Comparison of ENCODE assay signal across 16 cellular contexts in genomic region chr13:112205990-112206389, GRCh38.
DNase-seq lines count a peak whose midpoint lies in the region; ATAC-seq and TF ChIP-seq lines count a peak whose summit lies in the region.
"Had no signal": no experiment of that assay in that cellular context is flagged by ENCODE, and none has a peak within 500 bp of the region (broad histone marks: within the 10 kb centered on the region; RNA-seq: fewer than 3 reads in every experiment).

No MANE protein-coding gene starts in this region.

- TF ChIP-seq CTCF in left ventricle myocardium inferior (IDR thresholded peaks at IDR 0.05; ENCODE audit: borderline replicate concordance) = no peak
- TF ChIP-seq CTCF in heart left ventricle (IDR thresholded peaks at IDR 0.05) = no peak
- TF ChIP-seq CTCF in WTC11 (IDR thresholded peaks at IDR 0.05) = no peak
- TF ChIP-seq CTCF in endothelial cell (IDR thresholded peaks at IDR 0.05; ENCODE audit: unreplicated experiment) = no peak
- TF ChIP-seq CTCF in nephron progenitor cell (IDR thresholded peaks at IDR 0.05) = no peak

- H3K27me3 ChIP-seq in left ventricle myocardium inferior (ENCODE audit: low read depth) (peaks cover 89% of the 10 kb centered on the region), heart left ventricle (peaks cover 0 to 70% (median 22%) of the 10 kb centered on the region in 9 donors), subcutaneous abdominal adipose tissue (ENCODE audit: control insufficient read depth in 5 of 5, insufficient read depth in 4 of 5, low read length in 5 of 5) (peaks cover 0 to 29% (median 2%) of the 10 kb centered on the region in 5 donors)

- H3K9ac ChIP-seq in subcutaneous abdominal adipose tissue (ENCODE audit: low read length in 5 of 5) = peak overlapping the region in 1 of 5 donors; percentile 2

- WGBS in heart left ventricle, 4 donors = 27 to 48% (median 34%) methylated on average over 12 of the region's 12 CpGs

- DNase-seq in left ventricle myocardium inferior (no peak), heart left ventricle (no peak), WTC11 (ENCODE audit: low spot score) (no peak), endothelial cell (ENCODE audit: low spot score) (no peak), DMS153 (lab: John Stamatoyannopoulos, UW) (no peak), nephron progenitor cell (no peak), retina (no peak)
- DNase-seq: ACHN, H9, Karpas-422, NCI-H1105, NCI-H2081, NCI-H748 treated with DMSO at 0.1 percent for 48 hours, Right ventricle myocardium superior had no signal

- H3K9me3 ChIP-seq in left ventricle myocardium inferior (replicated peaks) (no peaks in the 10 kb centered on the region), heart left ventricle (no peaks in the 10 kb centered on the region), subcutaneous abdominal adipose tissue (ENCODE audit: control insufficient read depth in 5 of 5, low read length in 5 of 5) (no peaks in the 10 kb centered on the region)

- TF ChIP-seq POLR2A in heart left ventricle (IDR thresholded peaks at IDR 0.05) = no peak

- no peaks in the 10 kb centered on the region for H3K36me3 ChIP-seq in left ventricle myocardium inferior
- H3K36me3 ChIP-seq in heart left ventricle = no peaks in the 10 kb centered on the region
- H3K36me3 ChIP-seq in subcutaneous abdominal adipose tissue (ENCODE audit: control insufficient read depth in 5 of 5, insufficient read depth in 5 of 5, low read length in 5 of 5) = no peaks in the 10 kb centered on the region

- H3K4me3 Mint-ChIP-seq in WTC11 (peak overlapping the region; percentile 61), endothelial cell (ENCODE audit: unreplicated experiment) (no peak overlapping the region), nephron progenitor cell (no peak overlapping the region)
- H3K4me3 Mint-ChIP-seq: IgD-negative memory B cell had no signal

- H3K27me3 Mint-ChIP-seq in WTC11 (ENCODE audit: low read depth) = peaks cover 73% of the 10 kb centered on the region
- peaks cover 4% of the 10 kb centered on the region for H3K27me3 Mint-ChIP-seq in endothelial cell (ENCODE audit: unreplicated experiment)
- peaks cover 84% of the 10 kb centered on the region for H3K27me3 Mint-ChIP-seq in nephron progenitor cell (ENCODE audit: low read depth, poor library complexity)

- H3K27ac ChIP-seq in left ventricle myocardium inferior (replicated peaks) (peak overlapping the region; percentile 69), heart left ventricle (peak overlapping the region in 4 of 12 donors; percentile 23 to 67 (median 50)), subcutaneous abdominal adipose tissue (ENCODE audit: low read depth, low read length) (peak overlapping the region; percentile 35)

- H3K36me3 Mint-ChIP-seq in WTC11 = no peaks in the 10 kb centered on the region
- H3K36me3 Mint-ChIP-seq in endothelial cell (ENCODE audit: low read depth, unreplicated experiment) = no peaks in the 10 kb centered on the region
- H3K36me3 Mint-ChIP-seq in nephron progenitor cell (ENCODE audit: low read depth) = no peaks in the 10 kb centered on the region

- CTCF ChIA-PET in WTC11 (lab: Charles Lee) = interaction anchor here (1.0 kb wide), 1 partner anchor 104 kb away, joined by 3 read pairs; no protein-coding TSS in a partner anchor

- H3K4me1 Mint-ChIP-seq in WTC11 (peaks cover 49% of the 10 kb centered on the region), endothelial cell (ENCODE audit: unreplicated experiment) (peaks cover 53% of the 10 kb centered on the region), nephron progenitor cell (peaks cover 63% of the 10 kb centered on the region)
- H3K4me1 Mint-ChIP-seq: IgD-negative memory B cell had no signal

- H3K9me3 Mint-ChIP-seq in WTC11 (no peaks in the 10 kb centered on the region), endothelial cell (ENCODE audit: unreplicated experiment) (no peaks in the 10 kb centered on the region), nephron progenitor cell (no peaks in the 10 kb centered on the region)

- POLR2A ChIA-PET in WTC11 (lab: Charles Lee) = no interaction called here

- H3K4me1 ChIP-seq in left ventricle myocardium inferior (peaks cover 22% of the 10 kb centered on the region), heart left ventricle (peaks cover 0 to 17% (median 2%) of the 10 kb centered on the region in 12 donors), subcutaneous abdominal adipose tissue (ENCODE audit: control insufficient read depth in 5 of 5, insufficient read depth in 5 of 5, low read length in 5 of 5) (peaks cover 1 to 23% (median 21%) of the 10 kb centered on the region in 5 donors)

- H3K27ac Mint-ChIP-seq in WTC11 (no peak overlapping the region), endothelial cell (ENCODE audit: unreplicated experiment) (peak overlapping the region; percentile 84), nephron progenitor cell (no peak overlapping the region)
- H3K27ac Mint-ChIP-seq: H9, IgD-negative memory B cell had no signal

- ATAC-seq in heart left ventricle = no peak
- ATAC-seq in WTC11 = no peak

- intact Hi-C loops in left ventricle myocardium inferior (cut with micrococcal nuclease) = no loop called here
- intact Hi-C loops in heart left ventricle (cut with DNase I) = no loop called here

- H3K4me3 ChIP-seq in left ventricle myocardium inferior (no peak overlapping the region), heart left ventricle (no peak overlapping the region), subcutaneous abdominal adipose tissue (ENCODE audit: low read depth in 1 of 5, low read length in 5 of 5) (no peak overlapping the region)

TF ChIP-seq in WTC11, 78 proteins besides CTCF, POLR2A, EP300 and RAD21 (continues in another document):
- TF ChIP-seq ERG (CRISPR knock-in tag; IDR thresholded peaks at IDR 0.05) (no peak), ZNF396 (CRISPR knock-in tag; IDR thresholded peaks at IDR 0.05; ENCODE audit: borderline replicate concordance) (no peak), E2F5 (CRISPR knock-in tag; IDR thresholded peaks at IDR 0.05) (no peak)
- TF ChIP-seq, protein P1, sequence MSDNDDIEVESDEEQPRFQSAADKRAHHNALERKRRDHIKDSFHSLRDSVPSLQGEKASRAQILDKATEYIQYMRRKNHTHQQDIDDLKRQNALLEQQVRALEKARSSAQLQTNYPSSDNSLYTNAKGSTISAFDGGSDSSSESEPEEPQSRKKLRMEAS (CRISPR knock-in tag; IDR thresholded peaks at IDR 0.05) = no peak
- TF ChIP-seq, protein P2, sequence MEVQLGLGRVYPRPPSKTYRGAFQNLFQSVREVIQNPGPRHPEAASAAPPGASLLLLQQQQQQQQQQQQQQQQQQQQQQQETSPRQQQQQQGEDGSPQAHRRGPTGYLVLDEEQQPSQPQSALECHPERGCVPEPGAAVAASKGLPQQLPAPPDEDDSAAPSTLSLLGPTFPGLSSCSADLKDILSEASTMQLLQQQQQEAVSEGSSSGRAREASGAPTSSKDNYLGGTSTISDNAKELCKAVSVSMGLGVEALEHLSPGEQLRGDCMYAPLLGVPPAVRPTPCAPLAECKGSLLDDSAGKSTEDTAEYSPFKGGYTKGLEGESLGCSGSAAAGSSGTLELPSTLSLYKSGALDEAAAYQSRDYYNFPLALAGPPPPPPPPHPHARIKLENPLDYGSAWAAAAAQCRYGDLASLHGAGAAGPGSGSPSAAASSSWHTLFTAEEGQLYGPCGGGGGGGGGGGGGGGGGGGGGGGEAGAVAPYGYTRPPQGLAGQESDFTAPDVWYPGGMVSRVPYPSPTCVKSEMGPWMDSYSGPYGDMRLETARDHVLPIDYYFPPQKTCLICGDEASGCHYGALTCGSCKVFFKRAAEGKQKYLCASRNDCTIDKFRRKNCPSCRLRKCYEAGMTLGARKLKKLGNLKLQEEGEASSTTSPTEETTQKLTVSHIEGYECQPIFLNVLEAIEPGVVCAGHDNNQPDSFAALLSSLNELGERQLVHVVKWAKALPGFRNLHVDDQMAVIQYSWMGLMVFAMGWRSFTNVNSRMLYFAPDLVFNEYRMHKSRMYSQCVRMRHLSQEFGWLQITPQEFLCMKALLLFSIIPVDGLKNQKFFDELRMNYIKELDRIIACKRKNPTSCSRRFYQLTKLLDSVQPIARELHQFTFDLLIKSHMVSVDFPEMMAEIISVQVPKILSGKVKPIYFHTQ (CRISPR knock-in tag; IDR thresholded peaks at IDR 0.05) = no peak
